In genomic region chr10:3935933-3936359, GRCh38 we compare ENCODE assay signal across 9 cellular contexts.
DNase-seq lines count a peak whose midpoint lies in the region; ATAC-seq and TF ChIP-seq lines count a peak whose summit lies in the region.
"Had no signal": no experiment of that assay in that cellular context is flagged by ENCODE, and none has a peak within 500 bp of the region (broad histone marks: within the 10 kb centered on the region; RNA-seq: fewer than 3 reads in every experiment).

No MANE protein-coding gene starts in this region.

- DNase-seq in DMS153 (lab: John Stamatoyannopoulos, UW): peak; percentile 37
- DNase-seq in NCI-H446 (lab: John Stamatoyannopoulos, UW): peak; percentile 59 to 79
- no peak for DNase-seq in nephron progenitor cell
- no peak for DNase-seq in neural progenitor cell (ENCODE audit: low spot score)
- no peak for DNase-seq in stimulated activated CD4-positive, alpha-beta T cell treated with anti-CD3 and anti-CD28 coated beads, Interleukin-4, amount 100 ng/mL, for 24 hours
- no peak for DNase-seq in Caco-2

- H3K4me3 ChIP-seq in duodenal mucosa (ENCODE audit: low read depth in 1 of 2, low read length in 2 of 2) (peak overlapping the region in 1 of 2 donors; percentile 42), neural progenitor cell (no peak overlapping the region), Caco-2 (ENCODE audit: low read depth, low read length) (no peak overlapping the region)
- H3K4me3 ChIP-seq: GM12878 had no signal

- no peak overlapping the region for H3K4me2 ChIP-seq in neural progenitor cell

- no peaks in the 10 kb centered on the region for H4K20me1 ChIP-seq in neural progenitor cell (ENCODE audit: low read depth)

- TF ChIP-seq CTCF in nephron progenitor cell (IDR thresholded peaks at IDR 0.05): no peak
- TF ChIP-seq CTCF in neural progenitor cell (IDR thresholded peaks at IDR 0.05): no peak
- no peak for TF ChIP-seq CTCF in Caco-2 (IDR thresholded peaks at IDR 0.05; ENCODE audit: insufficient read depth in 1 of 2, low read depth in 1 of 2, low read length in 1 of 2, severe bottlenecking in 1 of 2, unreplicated experiment in 1 of 2)

- CTCF ChIA-PET in Caco-2 (lab: Charles Lee): no interaction called here

- H3K9me3 Mint-ChIP-seq in nephron progenitor cell: peaks cover 13% of the 10 kb centered on the region
- H3K9me3 Mint-ChIP-seq in neural progenitor cell: no peaks in the 10 kb centered on the region
- H3K9me3 Mint-ChIP-seq in Caco-2 (ENCODE audit: unreplicated experiment): no peaks in the 10 kb centered on the region

- ATAC-seq in HG02970 (IDR thresholded peaks at IDR 0.05; ENCODE audit: low FRiP score, unreplicated experiment): no peak

- H3K4me1 Mint-ChIP-seq in nephron progenitor cell (peaks cover 20% of the 10 kb centered on the region), neural progenitor cell (peaks cover 2% of the 10 kb centered on the region), Caco-2 (ENCODE audit: low read depth, unreplicated experiment) (no peaks in the 10 kb centered on the region)

- no peaks in the 10 kb centered on the region for H3K79me2 ChIP-seq in neural progenitor cell (ENCODE audit: low read depth)

- H3K27me3 Mint-ChIP-seq in nephron progenitor cell (ENCODE audit: low read depth, poor library complexity) (peaks cover 10% of the 10 kb centered on the region), neural progenitor cell (ENCODE audit: insufficient read depth, low read depth) (peaks cover 3% of the 10 kb centered on the region), Caco-2 (ENCODE audit: insufficient read depth, unreplicated experiment) (no peaks in the 10 kb centered on the region)

- POLR2A ChIA-PET in Caco-2 (lab: Charles Lee): no interaction called here

- peak overlapping the region; percentile 53 for H3K27ac ChIP-seq in duodenal mucosa (ENCODE audit: low read depth, low read length)
- H3K27ac ChIP-seq in neural progenitor cell: no peak overlapping the region

- H3K4me3 Mint-ChIP-seq in nephron progenitor cell (no peak overlapping the region), neural progenitor cell (no peak overlapping the region), Caco-2 (ENCODE audit: unreplicated experiment) (no peak overlapping the region)

- no peaks in the 10 kb centered on the region for H3K9me3 ChIP-seq in duodenal mucosa (ENCODE audit: control insufficient read depth in 1 of 2, low read length in 2 of 2)
- no peaks in the 10 kb centered on the region for H3K9me3 ChIP-seq in neural progenitor cell (ENCODE audit: low read depth)
- H3K9me3 ChIP-seq in Caco-2: peaks cover under 1% of the 10 kb centered on the region

- no peaks in the 10 kb centered on the region for H3F3A ChIP-seq in neural progenitor cell (ENCODE audit: low read depth)

- no TSS peak for BruUV-seq in Caco-2 (replicated peaks; lab: Mats Ljungman, UMichigan)

- H3K4me1 ChIP-seq in duodenal mucosa (ENCODE audit: control insufficient read depth in 1 of 2, insufficient read depth in 2 of 2, low read length in 2 of 2): peaks cover 19 to 21% of the 10 kb centered on the region in 2 donors
- no peaks in the 10 kb centered on the region for H3K4me1 ChIP-seq in neural progenitor cell
- H3K4me1 ChIP-seq in Caco-2: no peaks in the 10 kb centered on the region

- H3K27me3 ChIP-seq in duodenal mucosa (ENCODE audit: control insufficient read depth in 1 of 2, insufficient read depth in 2 of 2, low read length in 2 of 2) (no peaks in the 10 kb centered on the region), neural progenitor cell (no peaks in the 10 kb centered on the region), Caco-2 (replicated peaks; ENCODE audit: control insufficient read depth, insufficient read depth, low read length) (no peaks in the 10 kb centered on the region)

- peak overlapping the region; percentile 1 for H3K27ac Mint-ChIP-seq in nephron progenitor cell
- no peak overlapping the region for H3K27ac Mint-ChIP-seq in neural progenitor cell
- H3K27ac Mint-ChIP-seq in Caco-2 (ENCODE audit: unreplicated experiment): no peak overlapping the region

- intact Hi-C loops in Caco-2 (cut with micrococcal nuclease; ENCODE audit: unreplicated experiment): no loop called here

- H3K36me3 Mint-ChIP-seq in nephron progenitor cell (ENCODE audit: low read depth): no peaks in the 10 kb centered on the region
- no peaks in the 10 kb centered on the region for H3K36me3 Mint-ChIP-seq in neural progenitor cell
- no peaks in the 10 kb centered on the region for H3K36me3 Mint-ChIP-seq in Caco-2 (ENCODE audit: insufficient read depth, unreplicated experiment)

- peak overlapping the region; percentile 4 to 41 for H3K9ac ChIP-seq in duodenal mucosa (ENCODE audit: low read depth in 1 of 2, low read length in 2 of 2)
- no peak overlapping the region for H3K9ac ChIP-seq in neural progenitor cell

- H3K36me3 ChIP-seq in duodenal mucosa (ENCODE audit: control insufficient read depth in 1 of 2, insufficient read depth in 2 of 2, low read length in 2 of 2): no peaks in the 10 kb centered on the region
- no peaks in the 10 kb centered on the region for H3K36me3 ChIP-seq in neural progenitor cell
- H3K36me3 ChIP-seq in Caco-2 (ENCODE audit: control insufficient read depth, insufficient read depth, low read length): no peaks in the 10 kb centered on the region

- H2AFZ ChIP-seq in neural progenitor cell (replicated peaks): no peak overlapping the region

Comparison
In these comparisons a context has a peak if more than half of its experiments do, and no peak if none do; other contexts are left out.
1. DNase-seq: peak in DMS153 (single experiment) and NCI-H446 (2 of 2); none in nephron progenitor cell (single experiment), neural progenitor cell (single experiment), stimulated activated CD4-positive, alpha-beta T cell treated with anti-CD3 and anti-CD28 coated beads, Interleukin-4, amount 100 ng/mL, for 24 hours (single experiment) and Caco-2 (0 of 2).